29 cellular contexts compared by ENCODE assay signal in genomic region chr16:82523786-82524185, GRCh38.
"Had no signal": no experiment of that assay in that cellular context is flagged by ENCODE, and none has a peak within 500 bp of the region (broad histone marks: within the 10 kb centered on the region; RNA-seq: fewer than 3 reads in every experiment).

No MANE protein-coding gene starts in this region.

- H3K4me1 ChIP-seq: heart right ventricle, pancreas, prostate gland, right atrium auricular region, testis, transverse colon had no signal

- H3K4me3 ChIP-seq: body of pancreas, cardiac muscle cell, coronary artery, dorsolateral prefrontal cortex, heart right ventricle, pancreas, prostate gland, right atrium auricular region, testis, transverse colon had no signal

- H3K27me3 ChIP-seq: body of pancreas, cardiac muscle cell, dorsolateral prefrontal cortex, heart right ventricle, pancreas, right atrium auricular region, testis, transverse colon had no signal

- H3K27ac Mint-ChIP-seq: activated CD4-positive, alpha-beta T cell treated with anti-CD3 and anti-CD28 coated beads for 36 hours; activated naive CD4-positive, alpha-beta T cell treated with anti-CD3 and anti-CD28 coated beads, Interleukin-2, amount 50 U/mL, for 72 hours; activated T-cell treated with anti-CD3 and anti-CD28 coated beads, Interleukin-2, amount 50 U/mL, for 72 hours; mesothelial cell of epicardium; naive B cell; nephron progenitor cell; T-helper 2 cell treated with Interferon-gamma antibody and Interleukin-4, amounts not matched to agents 5 μg/mL and 100 μg/mL, for 36 hours had no signal

- H3K9me3 ChIP-seq: body of pancreas, pancreas, prostate gland, right atrium auricular region, testis, transverse colon had no signal

- H3K36me3 Mint-ChIP-seq: activated naive CD4-positive, alpha-beta T cell treated with anti-CD3 and anti-CD28 coated beads, Interleukin-2, amount 50 U/mL, for 72 hours; mesothelial cell of epicardium had no signal

- H3K36me3 ChIP-seq: cardiac muscle cell, heart right ventricle, pancreas, prostate gland, right atrium auricular region, transverse colon had no signal

- DNase-seq: activated CD4-positive, alpha-beta T cell treated with anti-CD3 and anti-CD28 coated beads for 36 hours; activated CD4-positive, CD25-positive, alpha-beta regulatory T cell; activated naive CD4-positive, alpha-beta T cell; activated T-cell treated with anti-CD3 and anti-CD28 coated beads for 4 hours; activated T-cell treated with anti-CD3 and anti-CD28 coated beads, Interleukin-2, amount 50 U/mL, for 72 hours; body of pancreas; cerebellar nuclear complex; dorsolateral prefrontal cortex; effector memory CD4-positive, alpha-beta T cell; foreskin fibroblast; heart right ventricle; left colon; naive B cell; nephron progenitor cell; pancreas; stimulated activated CD4-positive, alpha-beta T cell treated with anti-CD3 and anti-CD28 coated beads, Interleukin-15, amount 100 ng/mL, for 24 hours; stimulated activated CD4-positive, alpha-beta T cell treated with anti-CD3 and anti-CD28 coated beads, Interleukin-2, amount 100 ng/mL, for 24 hours; stimulated activated naive CD4-positive, alpha-beta T cell treated with Interleukin-2 at 50 U/mL for 16 hours; T-helper 1 cell; testis; transverse colon had no signal

- H3K4me3 Mint-ChIP-seq: activated CD4-positive, alpha-beta T cell treated with anti-CD3 and anti-CD28 coated beads for 36 hours; activated T-cell treated with anti-CD3 and anti-CD28 coated beads, Interleukin-2, amount 50 U/mL, for 72 hours; mesothelial cell of epicardium; naive B cell; nephron progenitor cell; T-helper 2 cell treated with Interferon-gamma antibody and Interleukin-4, amounts not matched to agents 5 μg/mL and 100 μg/mL, for 36 hours had no signal

- H3K27me3 Mint-ChIP-seq: activated CD4-positive, alpha-beta T cell treated with anti-CD3 and anti-CD28 coated beads for 36 hours; naive B cell had no signal

- FAIRE-seq: pancreas had no signal

- ATAC-seq: activated CD4-positive, alpha-beta T cell treated with anti-CD3 and anti-CD28 coated beads for 36 hours; activated naive CD4-positive, alpha-beta T cell treated with anti-CD3 and anti-CD28 coated beads, Interleukin-2, amount 50 U/mL, for 72 hours; activated T-cell treated with anti-CD3 and anti-CD28 coated beads, Interleukin-2, amount 50 U/mL, for 72 hours; body of pancreas; esophagus mucosa; heart right ventricle; left colon; pancreas had no signal

- H3K4me1 Mint-ChIP-seq: activated CD4-positive, alpha-beta T cell treated with anti-CD3 and anti-CD28 coated beads for 36 hours; mesothelial cell of epicardium; naive B cell; nephron progenitor cell had no signal

- H3K27ac ChIP-seq: body of pancreas, cardiac muscle cell, coronary artery, dorsolateral prefrontal cortex, heart right ventricle, pancreas, prostate gland, right atrium auricular region, testis, transverse colon had no signal
